ENCODE assay signal across 8 cellular contexts in genomic region chr12:4293299-4293941, GRCh38. TPM values are rescaled to one million over a fixed set of nuclear protein-coding genes. Genes with fewer than 3 reads are reported as not detected.
A peak's percentile ranks its signal among the peaks of the same experiment; 100 is the strongest.
DNase-seq lines count a peak whose midpoint lies in the region; ATAC-seq lines count a peak whose summit lies in the region.
"Had no signal": no experiment of that assay in that cellular context is flagged by ENCODE, and none has a peak within 500 bp of the region (broad histone marks: within the 10 kb centered on the region; RNA-seq: fewer than 3 reads in every experiment).

No MANE protein-coding gene starts in this region.

- ATAC-seq in T-cell (replicated peaks in 1 of 4) (peak; percentile 40 to 69 (median 58)), HG03097 (IDR thresholded peaks at IDR 0.05; ENCODE audit: low FRiP score, unreplicated experiment) (no peak)

- CTCF ChIA-PET in T-cell (lab: Charles Lee): interaction anchor here (0.6 to 1.2 kb wide), 6 partner anchors 16 to 564 kb away, joined by 3 to 11 read pairs (median 4); no protein-coding TSS in a partner anchor

- H3K27me3 Mint-ChIP-seq in T-cell: no peaks in the 10 kb centered on the region

- H3K36me3 Mint-ChIP-seq in T-cell: peaks cover 71% of the 10 kb centered on the region

- H3K27ac Mint-ChIP-seq in T-cell: peak overlapping the region; percentile 95 to 99

- H3K4me1 Mint-ChIP-seq in T-cell: peaks cover 61 to 80% (median 77%) of the 10 kb centered on the region in 3 donors

- DNase-seq in T-cell (peak in 2 of 34 experiments; percentile 12 to 17), kidney tubule cell (ENCODE audit: low spot score) (peak; percentile 62), putamen (ENCODE audit: low spot score) (no peak), NCI-H510A (lab: John Stamatoyannopoulos, UW) (no peak)
- DNase-seq in activated T-helper 9 cell treated with anti-CD3 and anti-CD28 coated beads, Interleukin-2, amount 50 U/mL, for 16 hours (ENCODE audit: low read depth): peak; percentile 37
- peak; percentile 31 to 41 for DNase-seq in stimulated activated CD8-positive, alpha-beta memory T cell treated with anti-CD3 and anti-CD28 coated beads, Interleukin-7, amount 100 ng/mL, for 4 hours (ENCODE audit: low read depth in 2 of 2)
- DNase-seq: GOT3 had no signal

- POLR2A ChIA-PET in T-cell (lab: Charles Lee): interaction anchor here (0.6 to 1.1 kb wide), 4 partner anchors 15 to 245 kb away, joined by 3 to 11 read pairs (median 4); partner anchors contain the start of gene RAD51AP1 (in 1 of the 2)

- H3K9me3 Mint-ChIP-seq in T-cell: no peaks in the 10 kb centered on the region

- peak overlapping the region; percentile 49 to 67 (median 66) for H3K4me3 Mint-ChIP-seq in T-cell

RNA-seq across cellular contexts. Expression of gene CCND2, which starts 19.9 kb away (rescaled TPM):
- total RNA-seq in T-cell: 100 to 1,000 TPM; 148 to 218 (median 172) TPM

RNA-seq across cellular contexts. Expression of gene TIGAR, which starts 27.6 kb away (rescaled TPM):
- total RNA-seq in T-cell: 10 to 100 TPM in 1 of 5 donors, 1 to 10 TPM in 4; 6.7 to 11.4 (median 7.5) TPM

Comparison
In these comparisons a context has a peak if more than half of its experiments do, and no peak if none do; other contexts are left out.
1. DNase-seq: peak in activated T-helper 9 cell treated with anti-CD3 and anti-CD28 coated beads, Interleukin-2, amount 50 U/mL, for 16 hours (single experiment), kidney tubule cell (single experiment) and stimulated activated CD8-positive, alpha-beta memory T cell treated with anti-CD3 and anti-CD28 coated beads, Interleukin-7, amount 100 ng/mL, for 4 hours (2 of 2); none in putamen (single experiment) and NCI-H510A (single experiment).